ENCODE assay signal across 1 cellular context in the genomic region with DNA sequence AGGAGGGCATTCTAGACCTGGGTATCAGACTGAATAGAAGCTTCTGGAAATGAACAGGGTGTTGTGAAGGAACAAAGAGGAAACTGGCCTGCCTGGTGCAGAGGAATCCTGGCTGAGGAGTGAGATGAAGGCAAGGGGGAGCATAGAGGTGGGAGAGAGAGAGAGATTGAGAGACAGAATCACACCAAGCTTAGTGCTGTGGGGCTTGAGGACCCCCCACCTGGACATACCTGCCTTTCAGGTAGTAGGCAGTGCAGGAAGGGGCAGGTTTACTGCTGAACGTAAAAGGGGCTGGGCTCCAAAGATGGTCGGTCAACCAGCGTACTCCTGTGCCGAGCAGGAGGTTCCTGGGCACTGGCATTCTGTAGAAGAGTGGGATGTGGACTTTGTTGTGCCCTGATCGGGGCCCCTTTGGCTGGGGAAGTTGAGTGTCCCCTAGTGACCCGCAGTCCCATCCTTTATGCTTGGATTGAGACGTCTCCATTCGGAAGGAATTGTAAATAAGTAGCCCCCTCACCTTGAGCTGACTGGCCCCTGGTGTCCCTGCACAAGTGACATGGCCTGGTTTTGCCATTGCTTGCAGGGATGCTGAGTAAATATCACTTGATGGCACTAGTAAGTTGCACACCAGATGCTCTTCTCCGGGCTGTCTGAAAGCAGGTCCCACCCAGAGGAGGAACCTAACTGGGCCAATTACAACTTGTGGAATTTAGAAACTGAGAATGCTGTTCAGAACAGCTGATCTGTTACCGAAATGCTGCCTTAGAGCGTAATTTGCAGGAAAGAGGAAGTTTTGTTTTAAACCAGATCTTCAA.
TF ChIP-seq lines count a peak whose summit lies in the region.

No MANE protein-coding gene starts in this region.

TF ChIP-seq in K562, 482 proteins besides CTCF, POLR2A, EP300 and RAD21 (continued from another document):
- TF ChIP-seq, protein P1, sequence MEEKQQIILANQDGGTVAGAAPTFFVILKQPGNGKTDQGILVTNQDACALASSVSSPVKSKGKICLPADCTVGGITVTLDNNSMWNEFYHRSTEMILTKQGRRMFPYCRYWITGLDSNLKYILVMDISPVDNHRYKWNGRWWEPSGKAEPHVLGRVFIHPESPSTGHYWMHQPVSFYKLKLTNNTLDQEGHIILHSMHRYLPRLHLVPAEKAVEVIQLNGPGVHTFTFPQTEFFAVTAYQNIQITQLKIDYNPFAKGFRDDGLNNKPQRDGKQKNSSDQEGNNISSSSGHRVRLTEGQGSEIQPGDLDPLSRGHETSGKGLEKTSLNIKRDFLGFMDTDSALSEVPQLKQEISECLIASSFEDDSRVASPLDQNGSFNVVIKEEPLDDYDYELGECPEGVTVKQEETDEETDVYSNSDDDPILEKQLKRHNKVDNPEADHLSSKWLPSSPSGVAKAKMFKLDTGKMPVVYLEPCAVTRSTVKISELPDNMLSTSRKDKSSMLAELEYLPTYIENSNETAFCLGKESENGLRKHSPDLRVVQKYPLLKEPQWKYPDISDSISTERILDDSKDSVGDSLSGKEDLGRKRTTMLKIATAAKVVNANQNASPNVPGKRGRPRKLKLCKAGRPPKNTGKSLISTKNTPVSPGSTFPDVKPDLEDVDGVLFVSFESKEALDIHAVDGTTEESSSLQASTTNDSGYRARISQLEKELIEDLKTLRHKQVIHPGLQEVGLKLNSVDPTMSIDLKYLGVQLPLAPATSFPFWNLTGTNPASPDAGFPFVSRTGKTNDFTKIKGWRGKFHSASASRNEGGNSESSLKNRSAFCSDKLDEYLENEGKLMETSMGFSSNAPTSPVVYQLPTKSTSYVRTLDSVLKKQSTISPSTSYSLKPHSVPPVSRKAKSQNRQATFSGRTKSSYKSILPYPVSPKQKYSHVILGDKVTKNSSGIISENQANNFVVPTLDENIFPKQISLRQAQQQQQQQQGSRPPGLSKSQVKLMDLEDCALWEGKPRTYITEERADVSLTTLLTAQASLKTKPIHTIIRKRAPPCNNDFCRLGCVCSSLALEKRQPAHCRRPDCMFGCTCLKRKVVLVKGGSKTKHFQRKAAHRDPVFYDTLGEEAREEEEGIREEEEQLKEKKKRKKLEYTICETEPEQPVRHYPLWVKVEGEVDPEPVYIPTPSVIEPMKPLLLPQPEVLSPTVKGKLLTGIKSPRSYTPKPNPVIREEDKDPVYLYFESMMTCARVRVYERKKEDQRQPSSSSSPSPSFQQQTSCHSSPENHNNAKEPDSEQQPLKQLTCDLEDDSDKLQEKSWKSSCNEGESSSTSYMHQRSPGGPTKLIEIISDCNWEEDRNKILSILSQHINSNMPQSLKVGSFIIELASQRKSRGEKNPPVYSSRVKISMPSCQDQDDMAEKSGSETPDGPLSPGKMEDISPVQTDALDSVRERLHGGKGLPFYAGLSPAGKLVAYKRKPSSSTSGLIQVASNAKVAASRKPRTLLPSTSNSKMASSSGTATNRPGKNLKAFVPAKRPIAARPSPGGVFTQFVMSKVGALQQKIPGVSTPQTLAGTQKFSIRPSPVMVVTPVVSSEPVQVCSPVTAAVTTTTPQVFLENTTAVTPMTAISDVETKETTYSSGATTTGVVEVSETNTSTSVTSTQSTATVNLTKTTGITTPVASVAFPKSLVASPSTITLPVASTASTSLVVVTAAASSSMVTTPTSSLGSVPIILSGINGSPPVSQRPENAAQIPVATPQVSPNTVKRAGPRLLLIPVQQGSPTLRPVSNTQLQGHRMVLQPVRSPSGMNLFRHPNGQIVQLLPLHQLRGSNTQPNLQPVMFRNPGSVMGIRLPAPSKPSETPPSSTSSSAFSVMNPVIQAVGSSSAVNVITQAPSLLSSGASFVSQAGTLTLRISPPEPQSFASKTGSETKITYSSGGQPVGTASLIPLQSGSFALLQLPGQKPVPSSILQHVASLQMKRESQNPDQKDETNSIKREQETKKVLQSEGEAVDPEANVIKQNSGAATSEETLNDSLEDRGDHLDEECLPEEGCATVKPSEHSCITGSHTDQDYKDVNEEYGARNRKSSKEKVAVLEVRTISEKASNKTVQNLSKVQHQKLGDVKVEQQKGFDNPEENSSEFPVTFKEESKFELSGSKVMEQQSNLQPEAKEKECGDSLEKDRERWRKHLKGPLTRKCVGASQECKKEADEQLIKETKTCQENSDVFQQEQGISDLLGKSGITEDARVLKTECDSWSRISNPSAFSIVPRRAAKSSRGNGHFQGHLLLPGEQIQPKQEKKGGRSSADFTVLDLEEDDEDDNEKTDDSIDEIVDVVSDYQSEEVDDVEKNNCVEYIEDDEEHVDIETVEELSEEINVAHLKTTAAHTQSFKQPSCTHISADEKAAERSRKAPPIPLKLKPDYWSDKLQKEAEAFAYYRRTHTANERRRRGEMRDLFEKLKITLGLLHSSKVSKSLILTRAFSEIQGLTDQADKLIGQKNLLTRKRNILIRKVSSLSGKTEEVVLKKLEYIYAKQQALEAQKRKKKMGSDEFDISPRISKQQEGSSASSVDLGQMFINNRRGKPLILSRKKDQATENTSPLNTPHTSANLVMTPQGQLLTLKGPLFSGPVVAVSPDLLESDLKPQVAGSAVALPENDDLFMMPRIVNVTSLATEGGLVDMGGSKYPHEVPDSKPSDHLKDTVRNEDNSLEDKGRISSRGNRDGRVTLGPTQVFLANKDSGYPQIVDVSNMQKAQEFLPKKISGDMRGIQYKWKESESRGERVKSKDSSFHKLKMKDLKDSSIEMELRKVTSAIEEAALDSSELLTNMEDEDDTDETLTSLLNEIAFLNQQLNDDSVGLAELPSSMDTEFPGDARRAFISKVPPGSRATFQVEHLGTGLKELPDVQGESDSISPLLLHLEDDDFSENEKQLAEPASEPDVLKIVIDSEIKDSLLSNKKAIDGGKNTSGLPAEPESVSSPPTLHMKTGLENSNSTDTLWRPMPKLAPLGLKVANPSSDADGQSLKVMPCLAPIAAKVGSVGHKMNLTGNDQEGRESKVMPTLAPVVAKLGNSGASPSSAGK (IDR thresholded peaks at IDR 0.05) = no peak
- TF ChIP-seq, protein P2, sequence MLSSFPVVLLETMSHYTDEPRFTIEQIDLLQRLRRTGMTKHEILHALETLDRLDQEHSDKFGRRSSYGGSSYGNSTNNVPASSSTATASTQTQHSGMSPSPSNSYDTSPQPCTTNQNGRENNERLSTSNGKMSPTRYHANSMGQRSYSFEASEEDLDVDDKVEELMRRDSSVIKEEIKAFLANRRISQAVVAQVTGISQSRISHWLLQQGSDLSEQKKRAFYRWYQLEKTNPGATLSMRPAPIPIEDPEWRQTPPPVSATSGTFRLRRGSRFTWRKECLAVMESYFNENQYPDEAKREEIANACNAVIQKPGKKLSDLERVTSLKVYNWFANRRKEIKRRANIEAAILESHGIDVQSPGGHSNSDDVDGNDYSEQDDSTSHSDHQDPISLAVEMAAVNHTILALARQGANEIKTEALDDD (IDR thresholded peaks at IDR 0.05) = 0 out of 2 replicates have a peak, but pooled peaks have one; percentile 34
- no peak for TF ChIP-seq PPARD (CRISPR knock-in tag; IDR thresholded peaks at IDR 0.05)
